7 cellular contexts compared by ENCODE assay signal in the genomic region with DNA sequence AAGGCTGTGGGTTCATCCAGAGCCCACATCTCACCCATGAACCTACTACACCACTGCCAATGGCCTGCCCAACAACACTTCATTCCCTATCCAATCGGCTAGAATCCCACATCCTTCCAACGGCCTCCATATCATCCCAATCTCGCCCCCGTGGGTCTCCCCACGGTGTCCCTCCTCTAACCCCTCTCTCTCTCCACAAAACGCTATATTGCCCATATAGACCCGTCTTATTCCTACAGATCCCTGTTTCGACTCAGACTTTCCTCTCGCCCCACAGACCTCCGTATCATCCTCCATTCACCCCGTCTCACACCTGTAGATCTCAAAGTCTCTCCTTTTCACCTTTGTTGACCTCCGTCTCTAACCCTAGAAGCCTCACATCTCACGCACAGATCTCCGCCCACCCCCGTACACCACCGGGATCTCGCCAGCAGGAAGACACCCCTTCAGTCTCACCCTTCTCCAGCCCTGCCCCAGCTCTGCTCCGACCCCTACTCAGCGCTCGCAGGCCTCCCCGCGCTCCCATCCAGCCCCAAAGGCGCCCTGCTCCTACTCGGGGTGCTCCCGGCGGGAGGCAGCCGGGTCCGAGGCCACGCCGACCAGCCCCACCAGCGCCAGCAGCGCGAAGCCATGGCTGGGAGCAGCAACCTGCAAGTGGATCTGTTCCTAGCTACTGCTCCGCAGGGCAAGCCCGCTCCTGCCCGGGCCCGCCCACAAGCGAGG. TPM values are rescaled to one million over a fixed set of nuclear protein-coding genes. Genes with fewer than 3 reads are reported as not detected.
DNase-seq lines count a peak whose midpoint lies in the region; ATAC-seq and TF ChIP-seq lines count a peak whose summit lies in the region.

A gene with protein sequence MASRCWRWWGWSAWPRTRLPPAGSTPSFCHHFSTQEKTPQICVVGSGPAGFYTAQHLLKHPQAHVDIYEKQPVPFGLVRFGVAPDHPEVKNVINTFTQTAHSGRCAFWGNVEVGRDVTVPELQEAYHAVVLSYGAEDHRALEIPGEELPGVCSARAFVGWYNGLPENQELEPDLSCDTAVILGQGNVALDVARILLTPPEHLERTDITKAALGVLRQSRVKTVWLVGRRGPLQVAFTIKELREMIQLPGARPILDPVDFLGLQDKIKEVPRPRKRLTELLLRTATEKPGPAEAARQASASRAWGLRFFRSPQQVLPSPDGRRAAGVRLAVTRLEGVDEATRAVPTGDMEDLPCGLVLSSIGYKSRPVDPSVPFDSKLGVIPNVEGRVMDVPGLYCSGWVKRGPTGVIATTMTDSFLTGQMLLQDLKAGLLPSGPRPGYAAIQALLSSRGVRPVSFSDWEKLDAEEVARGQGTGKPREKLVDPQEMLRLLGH (minus strand): TSS at position 682 of the 723 bp plus-strand sequence. CDS start 50 bp downstream, at position 632.

- peak; percentile 30 for ATAC-seq in GM18511 (IDR thresholded peaks at IDR 0.05; ENCODE audit: unreplicated experiment)

- CTCF ChIA-PET in HEK293T (lab: Yijun Ruan, JAX) (interaction anchor here (0.7 to 3.1 kb wide), 10 partner anchors 10 to 135 kb away, joined by 3 to 21 read pairs (median 4); partner anchors contain the start of gene OTOP2), RWPE1 (lab: Yijun Ruan, JAX) (interaction anchor here (0.6 to 1.4 kb wide), 4 partner anchors 9 to 86 kb away, joined by 3 to 7 read pairs (median 4); partner anchors contain the start of gene GRIN2C)

- POLR2A ChIA-PET in HEK293T (lab: Yijun Ruan, JAX) = interaction anchor here (0.6 to 2.6 kb wide), 76 partner anchors 8 to 504 kb away, joined by 3 to 36 read pairs (median 5); partner anchors contain the start of genes CDR2L, FADS6, HID1 and JPT1
- POLR2A ChIA-PET in RWPE1 (lab: Yijun Ruan, JAX; ENCODE audit: low non-redundant PET) = interaction anchor here (0.8 to 1.1 kb wide), 3 partner anchors 17 to 96 kb away, joined by 3 to 9 read pairs (median 4); partner anchors contain the start of gene NAT9

- peak within 1 kb of the TSS; percentile 86 for H3K27ac ChIP-seq in RWPE1

- H3K4me3 ChIP-seq in epithelial cell of proximal tubule (ENCODE audit: low read depth, low read length) = peak within 1 kb of the TSS; percentile 79

- TF ChIP-seq CTCF in RWPE1 (conservative IDR thresholded peaks at IDR 0.05; ENCODE audit: low read depth) (no peak), epithelial cell of proximal tubule (conservative IDR thresholded peaks at IDR 0.05; ENCODE audit: low read depth, low read length) (no peak)

- no peak for DNase-seq in HEK293T (ENCODE audit: extremely low spot score)
- DNase-seq in RWPE1 (ENCODE audit: low spot score) = peak; percentile 46
- no peak for DNase-seq in epithelial cell of proximal tubule (ENCODE audit: low read depth)
- DNase-seq in pons (ENCODE audit: low spot score) = peak; percentile 31
- no peak for DNase-seq in NK-92 treated with Interleukin-12 subunit alpha and Interleukin-12 subunit beta, amount 100 ng/mL, for 24 hours (lab: John Stamatoyannopoulos, UW)
- DNase-seq in kidney glomerular epithelial cell (lab: John Stamatoyannopoulos, UW) = no peak

TF ChIP-seq in HEK293T, 16 proteins besides CTCF, POLR2A, EP300 and RAD21:
- TF ChIP-seq L3MBTL2 (conservative IDR thresholded peaks at IDR 0.05) = peak; percentile 29
- no peak for TF ChIP-seq ZNF384 (IDR thresholded peaks at IDR 0.05)

RNA-seq across cellular contexts. Expression of the gene that starts here (rescaled TPM):
- 21.9 and 31.5 TPM in 2 replicates for total RNA-seq in epithelial cell of proximal tubule

Comparison
In these comparisons a context has a peak if more than half of its experiments do, and no peak if none do; other contexts are left out.
1. DNase-seq: peak in RWPE1 (single experiment) and pons (single experiment); none in HEK293T (single experiment), epithelial cell of proximal tubule (single experiment), NK-92 treated with Interleukin-12 subunit alpha and Interleukin-12 subunit beta, amount 100 ng/mL, for 24 hours (single experiment) and kidney glomerular epithelial cell (single experiment).